ENCODE assay signal across 9 cellular contexts in the genomic region with DNA sequence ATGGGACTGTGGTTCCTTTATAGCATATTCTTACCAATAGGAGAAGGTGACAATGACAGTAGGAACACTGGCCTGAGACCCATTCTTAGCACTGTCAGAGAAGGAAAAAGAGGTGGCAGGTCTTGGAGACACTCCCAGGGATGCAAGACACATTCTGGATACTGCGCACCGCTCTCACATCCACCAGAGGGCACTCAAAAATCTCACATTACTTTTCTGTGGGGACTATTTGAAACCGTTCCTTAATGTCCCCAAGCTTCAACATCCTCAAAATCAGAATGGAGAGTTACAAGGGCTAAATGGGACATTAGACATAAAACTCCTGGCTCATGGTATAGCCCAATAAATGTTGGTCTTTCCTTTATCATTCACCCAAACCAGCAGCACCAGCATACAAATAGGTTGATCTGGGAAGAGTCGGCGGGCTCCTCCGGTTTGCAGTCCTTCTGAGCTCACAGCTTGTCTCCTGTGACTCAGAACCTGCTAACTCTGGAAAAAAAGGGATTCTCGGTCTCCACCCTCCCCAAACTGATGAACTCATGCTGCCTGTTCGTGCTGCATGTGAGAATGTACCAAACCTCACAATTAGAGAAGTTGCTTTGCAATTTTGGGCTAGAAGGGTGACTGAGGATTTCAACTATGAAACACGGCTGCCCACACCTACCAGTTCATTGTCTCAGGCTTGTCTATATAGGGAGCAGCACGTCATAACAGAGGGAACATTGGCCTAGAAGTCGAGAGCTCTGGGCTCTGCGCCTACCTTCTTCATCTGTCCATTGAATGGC. TPM values are rescaled to one million over a fixed set of nuclear protein-coding genes. Genes with fewer than 3 reads are reported as not detected.
DNase-seq lines count a peak whose midpoint lies in the region; ATAC-seq, FAIRE-seq and TF ChIP-seq lines count a peak whose summit lies in the region.
"Had no signal": no experiment of that assay in that cellular context is flagged by ENCODE, and none has a peak within 500 bp of the region (broad histone marks: within the 10 kb centered on the region; RNA-seq: fewer than 3 reads in every experiment).

No MANE protein-coding gene starts in this region.

- H2AFZ ChIP-seq in HepG2 (ENCODE audit: low read length) = no peak overlapping the region

- no peak overlapping the region for H3K4me2 ChIP-seq in HepG2 (ENCODE audit: low read depth, low read length)
- H3K4me2 ChIP-seq: BLaER1 had no signal

- no peak overlapping the region for H3K4me3 ChIP-seq in NT2/D1 (ENCODE audit: insufficient read length, low read depth)
- no peak overlapping the region for H3K4me3 ChIP-seq in HepG2 (replicated peaks in 1 of 3; ENCODE audit: insufficient read depth in 1 of 3, low read depth in 2 of 3, low read length in 3 of 3)
- no peak overlapping the region for H3K4me3 ChIP-seq in transverse colon
- H3K4me3 ChIP-seq: BLaER1 had no signal

- H3K9ac ChIP-seq in NT2/D1 (ENCODE audit: insufficient read length, low read depth) (no peak overlapping the region), HepG2 (ENCODE audit: insufficient read depth, low read depth, low read length) (no peak overlapping the region)
- H3K9ac ChIP-seq: BLaER1 had no signal

- in situ Hi-C loops in HepG2 (cut with HindIII; ENCODE audit: extremely low pct_ligation_motif_present, low pct_unique_long_range_greater_than_20kb) (loop anchor here (5.0 kb wide), 1 partner anchor 154 kb away; no protein-coding TSS in a partner anchor), transverse colon (cut with MboI; ENCODE audit: low pct_ligation_motif_present in 1 of 4, low pct_unique_long_range_greater_than_20kb in 1 of 4, low sequenced_read_pairs in 3 of 4) (loop anchor here (5.0 to 10.0 kb wide), 3 partner anchors 147 to 157 kb away; no protein-coding TSS in a partner anchor)

- FAIRE-seq in HepG2 (lab: Jason Lieb, UNC) = peak; percentile 59

- no peaks in the 10 kb centered on the region for H3K79me2 ChIP-seq in HepG2 (ENCODE audit: insufficient read depth, low read length)

- H3K9me3 ChIP-seq in NT2/D1 (ENCODE audit: insufficient read depth, low read length) = no peaks in the 10 kb centered on the region
- no peaks in the 10 kb centered on the region for H3K9me3 ChIP-seq in HepG2 (ENCODE audit: low read length)
- H3K9me3 ChIP-seq in transverse colon = no peaks in the 10 kb centered on the region
- H3K9me3 ChIP-seq: BLaER1 had no signal

- POLR2A ChIA-PET in HepG2 (lab: Yijun Ruan, JAX) = no interaction called here

- peaks cover 8% of the 10 kb centered on the region for H3K4me1 Mint-ChIP-seq in chondrocyte (ENCODE audit: low read depth)
- H3K4me1 Mint-ChIP-seq in T-helper 2 cell treated with Interferon-gamma antibody and Interleukin-4, amounts not matched to agents 5 μg/mL and 100 μg/mL, for 36 hours (ENCODE audit: low read depth) = peaks cover 21% of the 10 kb centered on the region

- no peak overlapping the region for H3K27ac Mint-ChIP-seq in chondrocyte (ENCODE audit: unreplicated experiment)
- no peak overlapping the region for H3K27ac Mint-ChIP-seq in T-helper 2 cell treated with Interferon-gamma antibody and Interleukin-4, amounts not matched to agents 5 μg/mL and 100 μg/mL, for 36 hours

- H3K9me3 Mint-ChIP-seq in chondrocyte (ENCODE audit: low read depth) = no peaks in the 10 kb centered on the region
- no peaks in the 10 kb centered on the region for H3K9me3 Mint-ChIP-seq in T-helper 2 cell treated with Interferon-gamma antibody and Interleukin-4, amounts not matched to agents 5 μg/mL and 100 μg/mL, for 36 hours

- H3K4me3 Mint-ChIP-seq in chondrocyte (ENCODE audit: unreplicated experiment) = peak overlapping the region; percentile 45
- no peak overlapping the region for H3K4me3 Mint-ChIP-seq in T-helper 2 cell treated with Interferon-gamma antibody and Interleukin-4, amounts not matched to agents 5 μg/mL and 100 μg/mL, for 36 hours

- H4K20me1 ChIP-seq in HepG2 (ENCODE audit: insufficient read depth, low read length) = no peaks in the 10 kb centered on the region
- H4K20me1 ChIP-seq: BLaER1 had no signal

- peaks cover 2% of the 10 kb centered on the region for H3K27me3 Mint-ChIP-seq in chondrocyte (ENCODE audit: low read depth)
- H3K27me3 Mint-ChIP-seq in T-helper 2 cell treated with Interferon-gamma antibody and Interleukin-4, amounts not matched to agents 5 μg/mL and 100 μg/mL, for 36 hours (ENCODE audit: low read depth) = no peaks in the 10 kb centered on the region

- TF ChIP-seq EP300 in HepG2 (IDR thresholded peaks at IDR 0.05; ENCODE audit: low read depth in 2 of 2, low read length in 2 of 2) = no peak
- no peak for TF ChIP-seq EP300 in HepG2 (CRISPR knock-in tag; IDR thresholded peaks at IDR 0.05; ENCODE audit: borderline replicate concordance)
- no peak for TF ChIP-seq EP300 in transverse colon (IDR thresholded peaks at IDR 0.05; ENCODE audit: low read depth)

- 31% methylated on average over 12 of the region's 12 CpGs for WGBS in HepG2 (ENCODE audit: low lambda C conversion rate)
- 64 to 81% methylated on average over 4 to 12 of the region's 12 CpGs for WGBS in transverse colon (ENCODE audit: low coverage in 1 of 2), 2 donors

- BruUV-seq in HepG2 (replicated peaks; lab: Mats Ljungman, UMichigan) = no TSS peak

- ATAC-seq in HepG2 = peak; percentile 90

- intact Hi-C loops in HepG2 (cut with micrococcal nuclease; ENCODE audit: unreplicated experiment) = loop anchor here (1.0 to 5.0 kb wide), 3 partner anchors 141 to 414 kb away; no protein-coding TSS in a partner anchor
- intact Hi-C loops in transverse colon (cut with DNase I; ENCODE audit: low total_unique reads) = loop anchor here (1.0 kb wide), 1 partner anchor 152 kb away; no protein-coding TSS in a partner anchor

- H3K36me3 ChIP-seq in NT2/D1 (ENCODE audit: insufficient read depth, insufficient read length, low read length) (no peaks in the 10 kb centered on the region), HepG2 (replicated peaks in 1 of 2; ENCODE audit: control insufficient read depth in 1 of 2, insufficient read depth in 2 of 2, low read length in 2 of 2) (no peaks in the 10 kb centered on the region), transverse colon (no peaks in the 10 kb centered on the region)

- TF ChIP-seq CTCF in chondrocyte (IDR thresholded peaks at IDR 0.05) (peak; percentile 94), HepG2 (CRISPR knock-in tag; IDR thresholded peaks at IDR 0.05) (peak; percentile 79), transverse colon (IDR thresholded peaks at IDR 0.05) (peak; percentile 47 to 64 (median 57))

- H3K4me1 ChIP-seq in NT2/D1 (ENCODE audit: insufficient read depth, insufficient read length) (no peaks in the 10 kb centered on the region), HepG2 (ENCODE audit: insufficient read depth, low read length) (no peaks in the 10 kb centered on the region), transverse colon (no peaks in the 10 kb centered on the region)
- H3K4me1 ChIP-seq: BLaER1 had no signal

- DNase-seq in NCI-H2081 (lab: John Stamatoyannopoulos, UW) (peak; percentile 18 to 27), NCI-H2081 treated with DMSO at 0.1 percent for 48 hours (lab: John Stamatoyannopoulos, UW) (no peak), HT-29 (ENCODE audit: low spot score) (peak; percentile 63), NT2/D1 (ENCODE audit: low read depth, low spot score) (peak; percentile 74), chondrocyte (ENCODE audit: low spot score) (no peak), HepG2 (ENCODE audit: low spot score) (peak; percentile 24), transverse colon (peak; percentile 12)
- no peak for DNase-seq in T-helper 2 cell treated with Interferon-gamma antibody and Interleukin-4, amounts not matched to agents 5 μg/mL and 100 μg/mL, for 36 hours (ENCODE audit: low spot score)

- H3K36me3 Mint-ChIP-seq in chondrocyte (ENCODE audit: low read depth) = no peaks in the 10 kb centered on the region
- H3K36me3 Mint-ChIP-seq in T-helper 2 cell treated with Interferon-gamma antibody and Interleukin-4, amounts not matched to agents 5 μg/mL and 100 μg/mL, for 36 hours (ENCODE audit: low read depth) = peaks cover 13% of the 10 kb centered on the region

- no peak overlapping the region for H3K27ac ChIP-seq in HepG2 (ENCODE audit: extremely low read length, insufficient read depth, low read length)
- no peak overlapping the region for H3K27ac ChIP-seq in transverse colon
- H3K27ac ChIP-seq: BLaER1 had no signal

- CTCF ChIA-PET in HepG2 (lab: Yijun Ruan, JAX; ENCODE audit: low intra/inter-chr PET ratio, low total read pairs) = interaction anchor here (1.6 to 4.5 kb wide), 2 partner anchors 142 to 153 kb away, joined by 7 to 42 read pairs; no protein-coding TSS in a partner anchor

- H3K27me3 ChIP-seq in NT2/D1 (ENCODE audit: insufficient read depth, insufficient read length) (no peaks in the 10 kb centered on the region), HepG2 (ENCODE audit: control insufficient read depth in 1 of 2, insufficient read depth in 2 of 2, low read length in 2 of 2) (no peaks in the 10 kb centered on the region), transverse colon (no peaks in the 10 kb centered on the region)
- H3K27me3 ChIP-seq: BLaER1 had no signal

- TF ChIP-seq RAD21 in HepG2 (CRISPR knock-in tag; IDR thresholded peaks at IDR 0.05) = peak; percentile 45; the same call in 1 of the 2 replicates

- TF ChIP-seq POLR2A in HepG2 (IDR thresholded peaks at IDR 0.05; ENCODE audit: insufficient read depth in 1 of 2, low read depth in 2 of 2, low read length in 2 of 2) (no peak), transverse colon (IDR thresholded peaks at IDR 0.05) (no peak)

RNA-seq across cellular contexts. Expression of gene IL12RB2, which starts 40.2 kb away (rescaled TPM):
- total RNA-seq in HT-29 (2014; rRNA removed; shearing (Covaris generic)) = not detected in 2 replicates
- total RNA-seq in chondrocyte (not detected in 3 replicates), HepG2 (2016; rRNA removed; fragmentation: Illumina TruSeq; extraction: Trizol) (not detected in 2 replicates), transverse colon (1 to 10 TPM in 2 of 4 donors, not detected in 2; 1.2 to 3.3 TPM)
- total RNA-seq in HepG2 (2016; cell fraction: cytosol; rRNA removed; fragmentation: Illumina TruSeq; extraction: Trizol; ENCODE audit: low read depth) = not detected in 2 replicates
- total RNA-seq in HepG2 (2016; cell fraction: insoluble cytoplasmic fraction; rRNA removed; fragmentation: Illumina TruSeq; extraction: Trizol) = not detected in 2 replicates
- total RNA-seq in HepG2 (2016; cell fraction: membrane; rRNA removed; fragmentation: Illumina TruSeq; extraction: Trizol) = not detected in 2 replicates
- total RNA-seq in HepG2 (2016; cell fraction: nucleus; rRNA removed; fragmentation: Illumina TruSeq; extraction: Trizol) = not detected in 2 replicates
- not detected in 2 replicates for polyA plus RNA-seq in HepG2 (2011; rRNA removed)
- polyA plus RNA-seq in HepG2 (2011; cell fraction: cytosol; rRNA removed) = not detected in 2 replicates
- polyA plus RNA-seq in HepG2 (2011; cell fraction: nucleus; rRNA removed) = not detected in 2 replicates
- polyA plus RNA-seq in HepG2 (2012) = 0.04 and 0.08 TPM in 2 replicates
- not detected in 2 replicates for polyA plus RNA-seq in HepG2 (2016; cell fraction: cytosol; fragmentation: Illumina TruSeq; extraction: Trizol; ENCODE audit: low read depth)
- not detected in 2 replicates for polyA plus RNA-seq in HepG2 (2016; cell fraction: insoluble cytoplasmic fraction; fragmentation: Illumina TruSeq; extraction: Trizol; ENCODE audit: low read depth)
- polyA plus RNA-seq in HepG2 (2016; cell fraction: membrane; fragmentation: Illumina TruSeq; extraction: Trizol; ENCODE audit: low read depth) = not detected in 2 replicates
- polyA plus RNA-seq in HepG2 (2016; cell fraction: nucleus; fragmentation: Illumina TruSeq; extraction: Trizol; ENCODE audit: insufficient read depth, low read depth) = not detected in 2 replicates
- polyA minus RNA-seq in HepG2 (2011; rRNA and poly(A)+ RNA removed; ENCODE audit: low replicate concordance) = not detected in 2 replicates
- not detected in 2 replicates for polyA minus RNA-seq in HepG2 (2011; cell fraction: cytosol; rRNA and poly(A)+ RNA removed)
- polyA minus RNA-seq in HepG2 (2011; cell fraction: nucleus; rRNA and poly(A)+ RNA removed) = not detected in 2 replicates

Comparison
In these comparisons a context has a peak if more than half of its experiments do, and no peak if none do; other contexts are left out.
1. DNase-seq: peak in NCI-H2081 (2 of 2), HT-29 (single experiment), NT2/D1 (single experiment), HepG2 (single experiment) and transverse colon (single experiment); none in NCI-H2081 treated with DMSO at 0.1 percent for 48 hours (single experiment), chondrocyte (single experiment) and T-helper 2 cell treated with Interferon-gamma antibody and Interleukin-4, amounts not matched to agents 5 μg/mL and 100 μg/mL, for 36 hours (single experiment).
2. Peak in every context shown above with its lines, with median percentiles within 50 percentile points of each other: CTCF ChIP-seq.